ENCODE assay signal across 8 cellular contexts in the genomic region with DNA sequence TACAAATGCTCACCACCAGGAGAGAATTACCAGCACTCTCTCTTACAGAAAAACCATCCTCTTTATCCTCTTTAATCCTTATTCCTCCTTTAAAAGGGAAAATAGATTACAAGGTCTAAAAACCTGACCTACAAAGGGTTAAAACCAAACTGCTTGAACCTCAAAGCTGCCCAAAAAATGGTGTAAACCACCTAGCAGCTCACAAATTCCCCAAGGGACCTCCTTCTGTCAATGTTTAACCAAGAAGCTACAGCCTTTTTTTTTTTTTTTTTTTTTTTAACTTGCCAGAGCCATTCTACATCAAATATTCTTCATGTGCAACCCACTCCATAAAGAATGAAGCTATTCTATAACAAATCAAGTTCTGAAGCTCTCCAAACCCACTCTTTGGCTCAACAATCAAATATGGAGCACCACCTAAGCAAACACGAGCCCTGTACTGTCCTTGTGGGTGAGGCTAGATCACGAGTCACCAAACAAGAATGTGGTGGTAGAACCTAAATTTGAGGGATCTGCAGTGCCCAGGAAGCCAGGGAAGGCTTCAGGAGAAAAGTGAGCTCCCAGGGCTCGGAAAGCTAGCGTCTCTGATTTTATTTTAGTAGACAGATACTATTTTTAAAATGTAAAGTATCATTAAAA. TPM values are rescaled to one million over a fixed set of nuclear protein-coding genes. Genes with fewer than 3 reads are reported as not detected.
DNase-seq lines count a peak whose midpoint lies in the region; ATAC-seq, FAIRE-seq and TF ChIP-seq lines count a peak whose summit lies in the region.

No MANE protein-coding gene starts in this region.

- peak overlapping the region; percentile 55 for H3K27ac ChIP-seq in astrocyte (ENCODE audit: low read depth, low read length)
- peak overlapping the region; percentile 12 for H3K27ac ChIP-seq in muscle layer of colon (ENCODE audit: low read depth, low read length)

- peak; percentile 83 for DNase-seq in astrocyte (ENCODE audit: low read depth)
- no peak for DNase-seq in activated CD8-positive, alpha-beta memory T cell treated with anti-CD3 and anti-CD28 coated beads, Interleukin-2, amount 50 U/mL, for 48 hours
- no peak for DNase-seq in middle frontal gyrus (ENCODE audit: extremely low spot score, low spot score)
- DNase-seq in nucleus accumbens (lab: John Stamatoyannopoulos, UW) = no peak
- no peak for DNase-seq in SIG-M5 (lab: John Stamatoyannopoulos, UW)

- peak overlapping the region; percentile 99 for H3K27ac Mint-ChIP-seq in astrocyte (ENCODE audit: unreplicated experiment)

- H3K27me3 Mint-ChIP-seq in astrocyte (ENCODE audit: low read depth, unreplicated experiment) = no peaks in the 10 kb centered on the region

- peaks cover 37% of the 10 kb centered on the region for H3K4me1 ChIP-seq in ES-I3 (ENCODE audit: insufficient read depth, low read length)
- H3K4me1 ChIP-seq in astrocyte (ENCODE audit: insufficient read depth, low read length) = peaks cover 30% of the 10 kb centered on the region
- H3K4me1 ChIP-seq in muscle layer of colon (ENCODE audit: insufficient read depth, low read length) = peaks cover 23% of the 10 kb centered on the region

- H3K4me3 Mint-ChIP-seq in astrocyte (ENCODE audit: unreplicated experiment) = peak overlapping the region; percentile 73

- no peaks in the 10 kb centered on the region for H3K36me3 Mint-ChIP-seq in astrocyte (ENCODE audit: low read depth, unreplicated experiment)

- H3K4me2 ChIP-seq in astrocyte (ENCODE audit: low read length) = peak overlapping the region; percentile 79

- H3K79me2 ChIP-seq in astrocyte (ENCODE audit: insufficient read depth, low read length) = peaks cover 18% of the 10 kb centered on the region

- no peak overlapping the region for H2AFZ ChIP-seq in astrocyte (ENCODE audit: low read depth, low read length)

- no peaks in the 10 kb centered on the region for H3K9me3 Mint-ChIP-seq in astrocyte (ENCODE audit: unreplicated experiment)

- H3K36me3 ChIP-seq in ES-I3 (ENCODE audit: insufficient read depth, low read length) = no peaks in the 10 kb centered on the region
- H3K36me3 ChIP-seq in astrocyte (ENCODE audit: insufficient read depth, low read length) = no peaks in the 10 kb centered on the region
- H3K36me3 ChIP-seq in muscle layer of colon (ENCODE audit: insufficient read depth, low read length) = no peaks in the 10 kb centered on the region

- no peaks in the 10 kb centered on the region for H4K20me1 ChIP-seq in astrocyte (ENCODE audit: insufficient read depth, low read length)

- no peaks in the 10 kb centered on the region for H3K27me3 ChIP-seq in astrocyte (ENCODE audit: insufficient read depth, low read length)
- H3K27me3 ChIP-seq in muscle layer of colon (ENCODE audit: control insufficient read depth in 1 of 2, insufficient read depth in 2 of 2, low read length in 2 of 2) = no peaks in the 10 kb centered on the region

- ATAC-seq in HG02973 (IDR thresholded peaks at IDR 0.05; ENCODE audit: unreplicated experiment) = peak; percentile 46

- FAIRE-seq in astrocyte (lab: Jason Lieb, UNC) = no peak

- H3K9me3 ChIP-seq in ES-I3 (ENCODE audit: control insufficient read depth, insufficient read depth, low read length) (peaks cover 2% of the 10 kb centered on the region; the same call in 1 of the 2 replicates), astrocyte (ENCODE audit: insufficient read depth, low read depth, low read length) (no peaks in the 10 kb centered on the region), muscle layer of colon (ENCODE audit: low read length) (no peaks in the 10 kb centered on the region)

- H3K4me3 ChIP-seq in astrocyte (ENCODE audit: insufficient read depth, low read depth, low read length) (peak overlapping the region; percentile 51), muscle layer of colon (ENCODE audit: low read depth in 1 of 2, low read length in 2 of 2) (no peak overlapping the region)

- no peak for TF ChIP-seq CTCF in astrocyte (IDR thresholded peaks at IDR 0.05; ENCODE audit: insufficient read depth, low read depth, low read length)

- H3K4me1 Mint-ChIP-seq in astrocyte (ENCODE audit: low read depth, unreplicated experiment) = peaks cover 37% of the 10 kb centered on the region

- H3K9ac ChIP-seq in ES-I3 (ENCODE audit: low read depth, low read length) (peak overlapping the region; percentile 36; the same call in 1 of the 2 replicates), astrocyte (ENCODE audit: low read length) (peak overlapping the region; percentile 61), muscle layer of colon (ENCODE audit: low read length) (no peak overlapping the region)

RNA-seq across cellular contexts. Expression of a gene that starts 20.1 kb away (rescaled TPM):
- 51.3 and 52.7 TPM in 2 replicates for total RNA-seq in astrocyte

RNA-seq across cellular contexts. Expression of a gene that starts 20.6 kb away (rescaled TPM):
- 2.7 and 3.7 TPM in 2 replicates for total RNA-seq in astrocyte
